In the genomic region with DNA sequence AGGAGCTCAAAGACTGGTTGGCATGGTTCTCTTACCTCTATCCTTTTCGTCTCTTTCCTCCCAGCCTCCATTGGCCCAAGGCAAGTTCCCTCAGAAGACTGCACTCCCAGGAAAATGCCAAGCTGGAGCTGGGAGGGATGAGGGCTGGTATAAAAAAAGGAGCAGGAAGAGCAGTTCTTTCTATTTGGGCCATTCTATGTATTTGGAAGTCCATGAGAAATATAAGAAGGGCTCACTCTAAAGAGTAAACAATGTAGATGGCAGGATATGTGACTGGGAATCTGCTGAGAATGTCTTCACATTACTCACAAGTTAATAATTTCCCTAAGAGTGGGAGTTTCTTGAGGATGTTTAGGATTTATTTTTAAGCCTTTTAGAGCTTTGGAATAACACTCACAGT, we compare ENCODE assay signal across 14 cellular contexts. TPM values are rescaled to one million over a fixed set of nuclear protein-coding genes. Genes with fewer than 3 reads are reported as not detected.
A peak's percentile ranks its signal among the peaks of the same experiment; 100 is the strongest.
DNase-seq lines count a peak whose midpoint lies in the region; ATAC-seq and TF ChIP-seq lines count a peak whose summit lies in the region.
"Had no signal": no experiment of that assay in that cellular context is flagged by ENCODE, and none has a peak within 500 bp of the region (broad histone marks: within the 10 kb centered on the region; RNA-seq: fewer than 3 reads in every experiment).

No MANE protein-coding gene starts in this region.

- no TSS peak for BruUV-seq in IMR-90 (replicated peaks; lab: Mats Ljungman, UMichigan)

- peak overlapping the region; percentile 85 for H2BK5ac ChIP-seq in IMR-90 (ENCODE audit: low read depth, low read length, poor library complexity, severe bottlenecking)
- H2BK5ac ChIP-seq in mesenchymal stem cell (ENCODE audit: low read depth, low read length, poor library complexity, severe bottlenecking), result peak overlapping the region; percentile 61

- H2AK9ac ChIP-seq in IMR-90 (replicated peaks; ENCODE audit: low read depth, low read length, poor library complexity), result no peak overlapping the region

- peak overlapping the region; percentile 50 for H3K27ac ChIP-seq in IMR-90 (ENCODE audit: insufficient read depth, low read length)
- H3K27ac ChIP-seq in mesenchymal stem cell (ENCODE audit: low read length, poor library complexity, severe bottlenecking), result peak overlapping the region; percentile 91
- H3K27ac ChIP-seq: heart left ventricle had no signal

- H2BK15ac ChIP-seq in IMR-90 (ENCODE audit: low read depth, low read length), result peak overlapping the region; percentile 71; the same call in 1 of the 3 replicates
- H2BK15ac ChIP-seq in mesenchymal stem cell (ENCODE audit: low read depth, poor library complexity, severe bottlenecking), result peak overlapping the region; percentile 80

- intact Hi-C loops in IMR-90 (cut with micrococcal nuclease), result loop anchor here (5.0 kb wide), 1 partner anchor 48 kb away; no protein-coding TSS in a partner anchor

- peak overlapping the region; percentile 4; the same call in 1 of the 2 replicates for H3K4me2 ChIP-seq in IMR-90 (ENCODE audit: low read depth, low read length)
- H3K4me2 ChIP-seq in mesenchymal stem cell (ENCODE audit: low read length, poor library complexity, severe bottlenecking), result peak overlapping the region; percentile 32

- TF ChIP-seq CTCF in IMR-90 (conservative IDR thresholded peaks at IDR 0.05; ENCODE audit: low read depth, low read length) (no peak), choroid plexus epithelial cell (conservative IDR thresholded peaks at IDR 0.05; ENCODE audit: low read depth, low read length) (no peak)

- peak overlapping the region in 1 of 2 experiments; percentile 84 for H2BK12ac ChIP-seq in mesenchymal stem cell (ENCODE audit: low read length in 2 of 2)

- peak overlapping the region; percentile 56; the same call in 1 of the 2 replicates for H4K5ac ChIP-seq in IMR-90 (ENCODE audit: low read depth, low read length)

- H3K23ac ChIP-seq in IMR-90 (ENCODE audit: low read depth, low read length) (peak overlapping the region; percentile 14; the same call in 1 of the 2 replicates), mesenchymal stem cell (ENCODE audit: low read length in 2 of 2) (no peak overlapping the region)

- H2AFZ ChIP-seq in IMR-90 (replicated peaks; ENCODE audit: low read length, poor library complexity), result peak overlapping the region; percentile 53
- no peak overlapping the region for H2AFZ ChIP-seq in mesenchymal stem cell (ENCODE audit: low read depth, low read length)

- peak overlapping the region; percentile 26; the same call in 1 of the 2 replicates for H4K91ac ChIP-seq in IMR-90 (ENCODE audit: insufficient read depth, low read depth, low read length)
- no peak overlapping the region for H4K91ac ChIP-seq in mesenchymal stem cell (ENCODE audit: low read length)

- H3K4me3 ChIP-seq in IMR-90 (ENCODE audit: insufficient read depth, low read depth, low read length) (no peak overlapping the region), choroid plexus epithelial cell (ENCODE audit: low read depth, low read length) (no peak overlapping the region), mesenchymal stem cell (ENCODE audit: insufficient read depth in 1 of 2, low read depth in 1 of 2, low read length in 2 of 2) (no peak overlapping the region)
- H3K4me3 ChIP-seq: heart left ventricle had no signal

- H2BK120ac ChIP-seq in IMR-90 (ENCODE audit: low read depth, low read length) (peak overlapping the region; percentile 70), mesenchymal stem cell (ENCODE audit: low read depth, low read length) (no peak overlapping the region)

- H3K36me3 ChIP-seq in IMR-90 (ENCODE audit: control insufficient read depth, insufficient read depth, low read length) (no peaks in the 10 kb centered on the region), mesenchymal stem cell (ENCODE audit: control insufficient read depth in 1 of 2, insufficient read depth in 2 of 2, low read depth in 1 of 2, low read length in 2 of 2) (no peaks in the 10 kb centered on the region)
- H3K36me3 ChIP-seq: heart left ventricle had no signal

- H4K20me1 ChIP-seq in IMR-90 (ENCODE audit: insufficient read depth, low read length), result no peaks in the 10 kb centered on the region

- H2AK5ac ChIP-seq in IMR-90 (ENCODE audit: low read depth, low read length) (peak overlapping the region; percentile 29; the same call in 1 of the 2 replicates), mesenchymal stem cell (ENCODE audit: low read length, severe bottlenecking) (peak overlapping the region; percentile 40)

- POLR2A ChIA-PET in IMR-90 (lab: Charles Lee; ENCODE audit: unreplicated experiment), result no interaction called here

- H3K9ac ChIP-seq in IMR-90 (ENCODE audit: low read depth, low read length), result no peak overlapping the region
- H3K9ac ChIP-seq in mesenchymal stem cell (ENCODE audit: low read length), result no peak overlapping the region

- DNase-seq in ACHN, result peak; percentile 65
- peak; percentile 87 for DNase-seq in IMR-90
- DNase-seq in choroid plexus epithelial cell (ENCODE audit: low read depth), result peak; percentile 43
- peak; percentile 75 for DNase-seq in mesenchymal stem cell
- DNase-seq in GM19238 (ENCODE audit: insufficient read length, low spot score), result no peak
- DNase-seq: activated CD4-positive, CD25-positive, alpha-beta regulatory T cell treated with anti-CD3 and anti-CD28 coated beads, Interleukin-2, amount 50 U/mL, for 72 hours; activated naive CD8-positive, alpha-beta T cell treated with anti-CD3 and anti-CD28 coated beads, Interleukin-2, amount 10 ng/mL, durations not matched to agents 7 days and 5 days; activated T-cell treated with anti-CD3 and anti-CD28 coated beads for 4 hours; heart left ventricle; OCI-M1; T-helper 1 cell had no signal

- H3K4ac ChIP-seq in IMR-90 (ENCODE audit: low read depth, low read length) (peak overlapping the region; percentile 78), mesenchymal stem cell (ENCODE audit: low read depth in 1 of 2, low read length in 2 of 2) (peak overlapping the region in 1 of 2 experiments; percentile 32)

- CTCF ChIA-PET in IMR-90 (lab: Yijun Ruan, JAX), result interaction anchor here (1.2 kb wide), 2 partner anchors 20 to 45 kb away, joined by 4 read pairs; no protein-coding TSS in a partner anchor

- H3K4me1 ChIP-seq in IMR-90 (ENCODE audit: control insufficient read depth, insufficient read depth, low read length) (peaks cover 11% of the 10 kb centered on the region), mesenchymal stem cell (ENCODE audit: control insufficient read depth, insufficient read depth, low read depth, low read length) (peaks cover 2% of the 10 kb centered on the region)

- ATAC-seq in IMR-90 (ENCODE audit: low read depth) (peak; percentile 88), HG02970 (IDR thresholded peaks at IDR 0.05; ENCODE audit: low FRiP score, unreplicated experiment) (no peak), GM18861 (IDR thresholded peaks at IDR 0.05; ENCODE audit: unreplicated experiment) (no peak), HG03439 (IDR thresholded peaks at IDR 0.05; ENCODE audit: unreplicated experiment) (no peak)
- ATAC-seq: heart left ventricle had no signal

- no peaks in the 10 kb centered on the region for H3K79me1 ChIP-seq in IMR-90 (ENCODE audit: low read depth in 1 of 2, low read length in 2 of 2)
- peaks cover 2% of the 10 kb centered on the region for H3K79me1 ChIP-seq in mesenchymal stem cell (replicated peaks; ENCODE audit: low read length, poor library complexity, severe bottlenecking)

- no peaks in the 10 kb centered on the region; the same call in 1 of the 2 replicates for H3K9me1 ChIP-seq in IMR-90 (ENCODE audit: insufficient read depth, low read length)

- in situ Hi-C loops in ACHN (cut with HindIII; ENCODE audit: low pct_ligation_motif_present, low pct_unique_long_range_greater_than_20kb, low sequenced_read_pairs), result no loop called here
- in situ Hi-C loops in IMR-90 (cut with MboI; ENCODE audit: low sequenced_read_pairs), result no loop called here

- peak overlapping the region; percentile 79 for H2BK20ac ChIP-seq in IMR-90 (ENCODE audit: low read depth, low read length)

- H3K27me3 ChIP-seq in IMR-90 (ENCODE audit: control insufficient read depth, insufficient read depth, low read length) (no peaks in the 10 kb centered on the region), mesenchymal stem cell (ENCODE audit: control insufficient read depth in 1 of 2, insufficient read depth in 1 of 2, low read length in 2 of 2) (no peaks in the 10 kb centered on the region)
- H3K27me3 ChIP-seq: heart left ventricle had no signal

- TF ChIP-seq RAD21 in IMR-90 (IDR thresholded peaks at IDR 0.05; ENCODE audit: low read length), result no peak

- dilution Hi-C loops in IMR-90 (cut with HindIII; ENCODE audit: low sequenced_read_pairs, unreplicated experiment), result no loop called here

- H3K9me3 ChIP-seq in IMR-90 (ENCODE audit: control insufficient read depth, insufficient read depth, low read length), result no peaks in the 10 kb centered on the region
- peaks cover 4% of the 10 kb centered on the region for H3K9me3 ChIP-seq in mesenchymal stem cell (ENCODE audit: control insufficient read depth, low read length)
- H3K9me3 ChIP-seq: heart left ventricle had no signal

- H3K56ac ChIP-seq in IMR-90 (ENCODE audit: extremely low read depth, insufficient read depth, low read length), result no peak overlapping the region

- H3K14ac ChIP-seq in IMR-90 (replicated peaks; ENCODE audit: low read depth, low read length), result peak overlapping the region; percentile 56; the same call in 1 of the 2 replicates
- H3K14ac ChIP-seq in mesenchymal stem cell (ENCODE audit: low read length in 2 of 2), result no peak overlapping the region

- H4K8ac ChIP-seq in IMR-90 (ENCODE audit: low read depth in 2 of 2, low read length in 2 of 2) (peak overlapping the region in 1 of 2 experiments; percentile 43; a peak in 2 of 4 replicates), mesenchymal stem cell (ENCODE audit: low read length) (peak overlapping the region; percentile 49)

- no CpG with 5 or more reads among the region's 1 CpG for WGBS in IMR-90 (ENCODE audit: extremely low coverage in 2 of 2, insufficient read length in 1 of 2), 2 experiments
- no CpG with 5 or more reads among the region's 1 CpG for WGBS in mesenchymal stem cell

- H3K18ac ChIP-seq in IMR-90 (ENCODE audit: low read depth, low read length), result peak overlapping the region; percentile 51; the same call in 1 of the 2 replicates
- H3K18ac ChIP-seq in mesenchymal stem cell (ENCODE audit: low read depth in 1 of 2, low read length in 2 of 2), result peak overlapping the region in 1 of 2 experiments; percentile 69

- no peak for TF ChIP-seq POLR2A in IMR-90 (IDR thresholded peaks at IDR 0.05; ENCODE audit: low read depth, low read length)

TF ChIP-seq in IMR-90, 13 proteins besides CTCF, POLR2A, EP300 and RAD21 (continues in another document):
- TF ChIP-seq MAFK (IDR thresholded peaks at IDR 0.05; ENCODE audit: low read depth, low read length), result no peak

RNA-seq across cellular contexts. Expression of a gene that starts 36.6 kb away (rescaled TPM):
- total RNA-seq in IMR-90 (2012; rRNA removed), result 0.72 and 0.83 TPM in 2 replicates
- polyA plus RNA-seq in IMR-90 (2012; rRNA removed), result 0.14 and 0.50 TPM in 2 replicates
- polyA plus RNA-seq in IMR-90 (2012; cell fraction: cytosol; rRNA removed), result 0.11 and 0.35 TPM in 2 replicates
- 0.32 and 0.88 TPM in 2 replicates for polyA plus RNA-seq in IMR-90 (2012; cell fraction: nucleus; rRNA removed; ENCODE audit: low replicate concordance)
- polyA plus RNA-seq in mesenchymal stem cell (2013, experiment 1 of 2), result 1.4 TPM
- 0.81 TPM for polyA plus RNA-seq in mesenchymal stem cell (2013, experiment 2 of 2)
